12 cellular contexts compared by ENCODE assay signal in the genomic region with DNA sequence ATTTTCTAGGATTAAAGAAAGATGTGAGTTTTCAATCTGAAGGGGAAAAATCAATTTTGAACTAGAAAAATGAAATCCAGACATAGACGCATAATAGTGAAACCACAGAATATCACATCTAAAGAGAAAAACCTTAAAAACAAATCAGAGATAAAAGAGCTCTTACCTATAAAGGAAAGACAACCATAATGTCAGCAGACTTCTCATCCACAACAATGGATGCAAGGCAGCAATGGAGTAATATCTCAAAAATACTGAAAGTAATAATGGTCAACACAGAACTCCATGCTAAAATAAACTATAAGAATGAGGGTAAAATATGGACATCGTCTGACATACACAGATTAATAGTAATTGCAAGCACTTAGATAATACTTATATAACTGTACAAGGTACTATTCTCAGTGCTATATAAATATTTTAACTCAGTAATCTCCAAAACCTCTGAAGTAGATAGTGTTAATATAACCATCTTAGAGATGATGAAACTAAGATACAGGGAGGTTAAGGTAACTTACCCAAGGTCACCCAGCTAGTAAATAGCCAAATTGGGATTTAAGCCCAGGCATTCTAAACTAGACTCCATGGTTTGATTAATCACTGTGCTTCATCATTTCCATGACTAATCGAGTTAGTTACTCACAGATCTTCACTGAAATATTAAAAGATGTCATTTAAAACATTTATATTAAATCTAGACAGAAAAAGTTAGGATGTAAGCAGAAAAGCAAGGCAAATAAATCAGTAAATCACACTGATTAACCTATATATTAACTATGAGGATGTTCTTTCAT.
"Had no signal": no experiment of that assay in that cellular context is flagged by ENCODE, and none has a peak within 500 bp of the region (broad histone marks: within the 10 kb centered on the region; RNA-seq: fewer than 3 reads in every experiment).

No MANE protein-coding gene starts in this region.

- H3K27me3 ChIP-seq: esophagus muscularis mucosa, gastrocnemius medialis, heart right ventricle, pancreas, tibial artery, uterus had no signal

- DNase-seq: activated CD4-positive, CD25-positive, alpha-beta regulatory T cell treated with anti-CD3 and anti-CD28 coated beads, Interleukin-2, amount 50 U/mL, for 72 hours; activated naive CD4-positive, alpha-beta T cell treated with anti-CD3 and anti-CD28 coated beads for 36 hours; activated naive CD8-positive, alpha-beta T cell treated with anti-CD3 and anti-CD28 coated beads, Interleukin-2, amount 50 U/mL, for 24 hours; gastrocnemius medialis; heart right ventricle; naive thymus-derived CD4-positive, alpha-beta T cell; pancreas; stimulated activated CD4-positive, alpha-beta T cell treated with anti-CD3 and anti-CD28 coated beads, Interleukin-12 subunit alpha, Interleukin-12 subunit beta, amount 100 ng/mL, for 4 hours; stimulated activated CD4-positive, alpha-beta T cell treated with anti-CD3 and anti-CD28 coated beads, Interleukin-2, amount 100 ng/mL, for 24 hours; tibial artery; uterus had no signal

- H3K4me3 ChIP-seq: esophagus muscularis mucosa, gastrocnemius medialis, heart right ventricle, pancreas, tibial artery, uterus had no signal

- FAIRE-seq: pancreas had no signal

- H3K36me3 ChIP-seq: esophagus muscularis mucosa, gastrocnemius medialis, heart right ventricle, pancreas, tibial artery, uterus had no signal
